Comparison of ENCODE assay signal across 21 cellular contexts in the genomic region with DNA sequence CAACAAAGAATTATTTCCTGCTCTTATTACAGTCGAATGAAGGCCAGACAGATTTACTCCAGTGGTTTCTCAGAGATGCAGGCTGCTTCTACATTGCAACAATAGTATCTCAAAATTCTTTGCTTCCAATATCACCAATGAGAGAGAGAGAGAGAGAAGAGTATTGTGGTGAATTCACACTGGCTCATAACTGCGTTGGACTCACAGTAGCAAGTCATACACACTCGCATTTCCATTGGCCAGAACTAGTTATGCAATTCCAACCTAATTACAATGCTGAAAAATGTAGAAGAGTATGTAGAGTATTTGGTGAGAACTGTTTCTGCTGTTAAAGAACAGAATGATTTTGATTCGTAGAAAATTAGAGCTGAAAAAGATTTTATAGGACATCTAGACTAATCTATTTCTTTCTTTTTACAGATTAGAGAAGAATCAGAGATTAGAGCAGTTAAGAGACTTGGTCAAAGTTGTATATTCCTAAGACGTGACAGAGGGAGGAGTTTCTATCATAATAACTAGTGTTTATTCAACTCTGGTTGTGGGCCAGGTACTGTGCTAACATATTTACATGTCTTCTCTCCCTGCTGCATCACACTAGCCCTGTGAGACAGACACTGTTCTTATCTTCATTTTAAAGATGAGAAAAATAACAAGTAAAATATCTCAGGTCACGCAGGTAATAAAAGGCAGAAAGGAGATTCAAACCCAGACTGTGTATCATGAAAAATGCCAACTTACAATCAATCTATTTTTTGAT. TPM values are rescaled to one million over a fixed set of nuclear protein-coding genes. Genes with fewer than 3 reads are reported as not detected.
DNase-seq lines count a peak whose midpoint lies in the region; ATAC-seq and TF ChIP-seq lines count a peak whose summit lies in the region.
"Had no signal": no experiment of that assay in that cellular context is flagged by ENCODE, and none has a peak within 500 bp of the region (broad histone marks: within the 10 kb centered on the region; RNA-seq: fewer than 3 reads in every experiment).

No MANE protein-coding gene starts in this region.

- TF ChIP-seq EP300 in upper lobe of left lung (IDR thresholded peaks at IDR 0.05): no peak

- no peak overlapping the region for H3K4me2 ChIP-seq in Karpas-422 (ENCODE audit: low read depth, low read length, poor library complexity, severe bottlenecking)

- no peaks in the 10 kb centered on the region for H4K20me1 ChIP-seq in Karpas-422 (ENCODE audit: insufficient read depth, low read depth, low read length)

- 44 to 45% methylated on average over 6 of the region's 6 CpGs for WGBS in upper lobe of left lung, 2 donors

- no peak for TF ChIP-seq CTCF in coronary artery (IDR thresholded peaks at IDR 0.05)
- no peak for TF ChIP-seq CTCF in upper lobe of left lung (IDR thresholded peaks at IDR 0.05)

- no peak overlapping the region for H2AFZ ChIP-seq in Karpas-422 (ENCODE audit: low read length)

- TF ChIP-seq POLR2A in upper lobe of left lung (IDR thresholded peaks at IDR 0.05): no peak

- DNase-seq in NOMO-1 treated with DMSO at 0.1 percent for 48 hours (lab: John Stamatoyannopoulos, UW; ENCODE audit: unreplicated experiment) (peak; percentile 28), NOMO-1 (lab: John Stamatoyannopoulos, UW; ENCODE audit: unreplicated experiment in 2 of 2) (no peak), coronary artery (ENCODE audit: low spot score) (no peak), upper lobe of left lung (no peak), Karpas-422 (no peak), amniotic stem cell (lab: John Stamatoyannopoulos, UW) (no peak), NCI-H1092 (lab: John Stamatoyannopoulos, UW) (no peak)
- DNase-seq: activated CD4-positive, alpha-beta T cell treated with anti-CD3 and anti-CD28 coated beads, Interleukin-2, amount 50 U/mL, for 4 hours; activated naive CD4-positive, alpha-beta T cell treated with anti-CD3 and anti-CD28 coated beads, Interleukin-2, amount 50 U/mL, for 16 hours; activated T-cell treated with anti-CD3 and anti-CD28 coated beads, Interleukin-2, amount 50 U/mL, for 1 hour; brain microvascular endothelial cell; CD4-positive, CD25-positive, alpha-beta regulatory T cell; DMS79 treated with DMSO at 0.1 percent for 48 hours; dorsolateral prefrontal cortex; HCEC 1CT; Kasumi-1; NCI-H1417; NCI-H2171; small intestine had no signal

- H3K4me1 ChIP-seq in muscle layer of colon (ENCODE audit: insufficient read depth, low read length): peaks cover 23% of the 10 kb centered on the region
- peaks cover 7 to 24% (median 17%) of the 10 kb centered on the region in 4 donors for H3K4me1 ChIP-seq in upper lobe of left lung
- no peaks in the 10 kb centered on the region for H3K4me1 ChIP-seq in Karpas-422 (ENCODE audit: low read length)

- no peaks in the 10 kb centered on the region for H3K27me3 ChIP-seq in muscle layer of colon (ENCODE audit: control insufficient read depth in 1 of 2, insufficient read depth in 2 of 2, low read length in 2 of 2)
- no peaks in the 10 kb centered on the region for H3K27me3 ChIP-seq in upper lobe of left lung
- no peaks in the 10 kb centered on the region for H3K27me3 ChIP-seq in Karpas-422 (ENCODE audit: low read length)
- H3K27me3 ChIP-seq: brain microvascular endothelial cell, dorsolateral prefrontal cortex had no signal

- H3K4me3 ChIP-seq in coronary artery: no peak overlapping the region
- H3K4me3 ChIP-seq in muscle layer of colon (ENCODE audit: low read depth in 1 of 2, low read length in 2 of 2): no peak overlapping the region
- no peak overlapping the region for H3K4me3 ChIP-seq in upper lobe of left lung
- H3K4me3 ChIP-seq in Karpas-422 (ENCODE audit: low read length): no peak overlapping the region
- H3K4me3 ChIP-seq: dorsolateral prefrontal cortex had no signal

- H3K9me3 ChIP-seq in muscle layer of colon (ENCODE audit: low read length) (no peaks in the 10 kb centered on the region), upper lobe of left lung (no peaks in the 10 kb centered on the region), Karpas-422 (ENCODE audit: low read length) (no peaks in the 10 kb centered on the region)

- H3K79me2 ChIP-seq in Karpas-422 (ENCODE audit: low read length): no peaks in the 10 kb centered on the region

- no peaks in the 10 kb centered on the region for H3K9me2 ChIP-seq in Karpas-422 (replicated peaks; ENCODE audit: insufficient read depth, low read length)

- H3K36me3 ChIP-seq in muscle layer of colon (ENCODE audit: insufficient read depth, low read length) (no peaks in the 10 kb centered on the region), upper lobe of left lung (no peaks in the 10 kb centered on the region), Karpas-422 (ENCODE audit: insufficient read depth, low read length) (no peaks in the 10 kb centered on the region)
- H3K36me3 ChIP-seq: brain microvascular endothelial cell had no signal

- no peak for ATAC-seq in upper lobe of left lung (ENCODE audit: low FRiP score in 2 of 2)

- H3K27ac ChIP-seq in coronary artery (peak overlapping the region; percentile 64 to 90), muscle layer of colon (ENCODE audit: low read depth, low read length) (peak overlapping the region; percentile 45), upper lobe of left lung (peak overlapping the region in 3 of 4 donors; percentile 3 to 87 (median 77)), Karpas-422 (ENCODE audit: low read length) (no peak overlapping the region)
- H3K27ac ChIP-seq: brain microvascular endothelial cell, dorsolateral prefrontal cortex had no signal

- H3K9ac ChIP-seq in muscle layer of colon (ENCODE audit: low read length) (no peak overlapping the region), Karpas-422 (ENCODE audit: low read length) (no peak overlapping the region)

RNA-seq across cellular contexts. Expression of a gene that starts 34.6 kb away (rescaled TPM):
- 100 to 1,000 TPM; 111 to 427 (median 160) TPM for total RNA-seq in upper lobe of left lung
- not detected in 2 replicates for total RNA-seq in Karpas-422 (2014; rRNA removed; shearing (Covaris generic); ENCODE audit: low replicate concordance)
- total RNA-seq: A673; CD4-positive, CD25-positive, alpha-beta regulatory T cell had no signal

Comparison
In these comparisons a context has a peak if more than half of its experiments do, and no peak if none do; other contexts are left out.
1. RNA of a gene that starts 34.6 kb away (total RNA-seq): 111 to 427 TPM in upper lobe of left lung; not detected in Karpas-422; every median in the first group is over 100 times any median in the second.